ENCODE assay signal across 9 cellular contexts in genomic region chr6:37005827-37006514, GRCh38. TPM values are rescaled to one million over a fixed set of nuclear protein-coding genes. Genes with fewer than 3 reads are reported as not detected.
DNase-seq lines count a peak whose midpoint lies in the region; ATAC-seq, FAIRE-seq and TF ChIP-seq lines count a peak whose summit lies in the region.
"Had no signal": no experiment of that assay in that cellular context is flagged by ENCODE, and none has a peak within 500 bp of the region (broad histone marks: within the 10 kb centered on the region; RNA-seq: fewer than 3 reads in every experiment).

No MANE protein-coding gene starts in this region.

- H3K4me3 ChIP-seq in astrocyte (ENCODE audit: insufficient read depth, low read depth, low read length): no peak overlapping the region

- DNase-seq in astrocyte (ENCODE audit: low read depth): no peak
- no peak for DNase-seq in stimulated activated effector memory CD8-positive, alpha-beta T cell treated with anti-CD3 and anti-CD28 coated beads, Interleukin-12 subunit alpha, Interleukin-12 subunit beta, amount 100 ng/mL, for 72 hours (ENCODE audit: low spot score in 2 of 2)
- DNase-seq in NCI-H2227 (lab: John Stamatoyannopoulos, UW; ENCODE audit: unreplicated experiment): no peak
- no peak for DNase-seq in SW480 (ENCODE audit: low spot score)
- DNase-seq: NCI-H1930 had no signal

- FAIRE-seq in astrocyte (lab: Jason Lieb, UNC): no peak

- peaks cover 3% of the 10 kb centered on the region for H3K27me3 ChIP-seq in astrocyte (ENCODE audit: insufficient read depth, low read length)

- no peak overlapping the region for H3K9ac ChIP-seq in astrocyte (ENCODE audit: low read length)

- H3K9me3 Mint-ChIP-seq in astrocyte (ENCODE audit: unreplicated experiment): no peaks in the 10 kb centered on the region
- H3K9me3 Mint-ChIP-seq in stimulated activated effector memory CD8-positive, alpha-beta T cell treated with anti-CD3 and anti-CD28 coated beads, Interleukin-12 subunit alpha, Interleukin-12 subunit beta, amount 100 ng/mL, for 72 hours: no peaks in the 10 kb centered on the region

- H3K79me2 ChIP-seq in astrocyte (ENCODE audit: insufficient read depth, low read length): no peaks in the 10 kb centered on the region

- no peak overlapping the region for H3K27ac Mint-ChIP-seq in astrocyte (ENCODE audit: unreplicated experiment)
- H3K27ac Mint-ChIP-seq in stimulated activated effector memory CD8-positive, alpha-beta T cell treated with anti-CD3 and anti-CD28 coated beads, Interleukin-12 subunit alpha, Interleukin-12 subunit beta, amount 100 ng/mL, for 72 hours: peak overlapping the region; percentile 75

- no peaks in the 10 kb centered on the region for H3K36me3 ChIP-seq in astrocyte (ENCODE audit: insufficient read depth, low read length)

- no peak for TF ChIP-seq CTCF in astrocyte (IDR thresholded peaks at IDR 0.05; ENCODE audit: insufficient read depth, low read depth, low read length)

- H4K20me1 ChIP-seq in astrocyte (ENCODE audit: insufficient read depth, low read length): no peaks in the 10 kb centered on the region

- H3K9me3 ChIP-seq in astrocyte (ENCODE audit: insufficient read depth, low read depth, low read length): no peaks in the 10 kb centered on the region

- H3K27ac ChIP-seq in astrocyte (ENCODE audit: low read depth, low read length): no peak overlapping the region

- H3K4me1 ChIP-seq in astrocyte (ENCODE audit: insufficient read depth, low read length): no peaks in the 10 kb centered on the region

- H2AFZ ChIP-seq in astrocyte (ENCODE audit: low read depth, low read length): no peak overlapping the region

- peak; percentile 7 for ATAC-seq in GM19035 (IDR thresholded peaks at IDR 0.05; ENCODE audit: unreplicated experiment)
- ATAC-seq in HG02970 (IDR thresholded peaks at IDR 0.05; ENCODE audit: low FRiP score, unreplicated experiment): peak; percentile 11
- ATAC-seq in stimulated activated effector memory CD8-positive, alpha-beta T cell treated with anti-CD3 and anti-CD28 coated beads, Interleukin-12 subunit alpha, Interleukin-12 subunit beta, amount 100 ng/mL, for 72 hours: peak; percentile 19
- no peak for ATAC-seq in HG02884 (IDR thresholded peaks at IDR 0.05; ENCODE audit: unreplicated experiment)

- peak overlapping the region; percentile 67 for H3K4me3 Mint-ChIP-seq in astrocyte (ENCODE audit: unreplicated experiment)
- peak overlapping the region; percentile 54 for H3K4me3 Mint-ChIP-seq in stimulated activated effector memory CD8-positive, alpha-beta T cell treated with anti-CD3 and anti-CD28 coated beads, Interleukin-12 subunit alpha, Interleukin-12 subunit beta, amount 100 ng/mL, for 72 hours

- no peak overlapping the region for H3K4me2 ChIP-seq in astrocyte (ENCODE audit: low read length)

- H3K27me3 Mint-ChIP-seq in astrocyte (ENCODE audit: low read depth, unreplicated experiment): peaks cover 13% of the 10 kb centered on the region

- H3K4me1 Mint-ChIP-seq in astrocyte (ENCODE audit: low read depth, unreplicated experiment): peaks cover 1% of the 10 kb centered on the region
- peaks cover 29% of the 10 kb centered on the region for H3K4me1 Mint-ChIP-seq in stimulated activated effector memory CD8-positive, alpha-beta T cell treated with anti-CD3 and anti-CD28 coated beads, Interleukin-12 subunit alpha, Interleukin-12 subunit beta, amount 100 ng/mL, for 72 hours

- H3K36me3 Mint-ChIP-seq in astrocyte (ENCODE audit: low read depth, unreplicated experiment): peaks cover 3% of the 10 kb centered on the region
- H3K36me3 Mint-ChIP-seq in stimulated activated effector memory CD8-positive, alpha-beta T cell treated with anti-CD3 and anti-CD28 coated beads, Interleukin-12 subunit alpha, Interleukin-12 subunit beta, amount 100 ng/mL, for 72 hours: no peaks in the 10 kb centered on the region

RNA-seq across cellular contexts. Expression of gene FGD2, which starts 0.5 kb away (rescaled TPM):
- total RNA-seq in astrocyte: not detected in 2 replicates

RNA-seq across cellular contexts. Expression of gene MTCH1, which starts 20.0 kb away (rescaled TPM):
- total RNA-seq in astrocyte: 286 and 311 TPM in 2 replicates

RNA-seq across cellular contexts. Expression of gene PI16, which starts 51.4 kb away (rescaled TPM):
- total RNA-seq in astrocyte: not detected in 2 replicates
- total RNA-seq: renal cortical epithelial cell had no signal
